9 cellular contexts compared by ENCODE assay signal in the genomic region with DNA sequence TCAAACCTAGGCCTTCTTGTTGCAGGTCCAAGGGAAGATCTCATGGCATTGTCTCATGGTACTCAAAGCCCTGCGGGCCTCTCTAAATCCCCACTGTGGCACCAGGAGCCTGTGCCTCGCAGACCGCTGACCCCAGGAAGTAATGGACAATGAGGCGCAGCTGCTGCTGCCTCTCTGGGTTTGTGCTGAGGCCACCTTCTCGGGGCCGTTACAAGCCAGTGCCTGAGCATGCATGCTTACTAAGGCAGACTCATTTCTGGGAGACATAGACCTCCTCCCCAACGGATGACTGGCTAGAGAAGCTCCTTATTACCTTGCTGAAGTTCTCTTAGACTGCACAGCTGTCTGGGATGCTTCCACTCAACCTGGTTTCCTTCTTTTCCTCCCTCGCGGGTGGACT. TPM values are rescaled to one million over a fixed set of nuclear protein-coding genes. Genes with fewer than 3 reads are reported as not detected.
DNase-seq lines count a peak whose midpoint lies in the region; ATAC-seq and TF ChIP-seq lines count a peak whose summit lies in the region.
"Had no signal": no experiment of that assay in that cellular context is flagged by ENCODE, and none has a peak within 500 bp of the region (broad histone marks: within the 10 kb centered on the region; RNA-seq: fewer than 3 reads in every experiment).

No MANE protein-coding gene starts in this region.

- in situ Hi-C loops in GM23248 (cut with MboI), result no loop called here

- H3K4me1 ChIP-seq in GM23248 (ENCODE audit: insufficient read depth) (peaks cover 13% of the 10 kb centered on the region), adipocyte (ENCODE audit: control insufficient read depth, insufficient read depth, low read length) (peaks cover 19% of the 10 kb centered on the region), iPS-20b (ENCODE audit: insufficient read depth, low read length) (peaks cover 6% of the 10 kb centered on the region), sigmoid colon (peaks cover 0 to 36% (median 18%) of the 10 kb centered on the region in 4 donors)

- peak overlapping the region; percentile 99 for H3K4me2 ChIP-seq in GM23248 (ENCODE audit: unreplicated experiment)

- ATAC-seq in GM21786 (IDR thresholded peaks at IDR 0.05; ENCODE audit: unreplicated experiment), result no peak

- TF ChIP-seq POLR2A in sigmoid colon (IDR thresholded peaks at IDR 0.05), result no peak

- H3K36me3 ChIP-seq in GM23248 (ENCODE audit: low read depth) (no peaks in the 10 kb centered on the region), adipocyte (ENCODE audit: control insufficient read depth, insufficient read depth, low read length, severe bottlenecking) (no peaks in the 10 kb centered on the region), iPS-20b (ENCODE audit: insufficient read depth, low read depth, low read length) (peaks cover 6% of the 10 kb centered on the region), sigmoid colon (no peaks in the 10 kb centered on the region)

- DNase-seq in GM23248, result peak; percentile 46
- DNase-seq in adipocyte (ENCODE audit: low read depth), result no peak
- no peak for DNase-seq in sigmoid colon
- DNase-seq in activated effector memory CD4-positive, alpha-beta T cell treated with anti-CD3 and anti-CD28 coated beads, Interleukin-2, amount 50 U/mL, for 16 hours, result no peak
- no peak for DNase-seq in immature natural killer cell
- no peak for DNase-seq in stimulated activated CD4-positive, alpha-beta T cell treated with anti-CD3 and anti-CD28 coated beads, Interleukin-15, amount 100 ng/mL, for 24 hours
- DNase-seq: NCI-H2081 treated with DMSO at 0.1 percent for 48 hours had no signal

- intact Hi-C loops in sigmoid colon (cut with DNase I), result loop anchor here (2.0 to 10.0 kb wide), 7 partner anchors 22 to 651 kb away; partner anchors contain the start of genes MANBA, NFKB1, SLC9B1 and SLC9B2

- H3K9me3 ChIP-seq in GM23248 (ENCODE audit: low read depth) (no peaks in the 10 kb centered on the region), adipocyte (ENCODE audit: control insufficient read depth, low read length) (no peaks in the 10 kb centered on the region), iPS-20b (ENCODE audit: insufficient read depth, low read depth, low read length) (no peaks in the 10 kb centered on the region), sigmoid colon (no peaks in the 10 kb centered on the region)

- peak overlapping the region; percentile 92 for H2AFZ ChIP-seq in GM23248

- peak overlapping the region in 1 of 5 donors; percentile 87 for H3K4me3 Mint-ChIP-seq in immature natural killer cell

- no peaks in the 10 kb centered on the region for H3K9me3 Mint-ChIP-seq in immature natural killer cell

- no peaks in the 10 kb centered on the region for H3K9me2 ChIP-seq in GM23248 (ENCODE audit: insufficient read depth)

- peaks cover 35% of the 10 kb centered on the region for H3K79me2 ChIP-seq in GM23248 (ENCODE audit: insufficient read depth)

- H3K27ac ChIP-seq in GM23248 (peak overlapping the region; percentile 87), iPS-20b (ENCODE audit: low read length) (no peak overlapping the region), sigmoid colon (peak overlapping the region; percentile 18 to 71 (median 60))

- H3K27me3 Mint-ChIP-seq in immature natural killer cell (ENCODE audit: low read depth in 3 of 3), result no peaks in the 10 kb centered on the region

- no peak for TF ChIP-seq CTCF in sigmoid colon (IDR thresholded peaks at IDR 0.05)

- no peaks in the 10 kb centered on the region for H4K20me1 ChIP-seq in GM23248 (ENCODE audit: insufficient read depth)

- H3K9ac ChIP-seq in GM23248 (peak overlapping the region; percentile 89), adipocyte (ENCODE audit: low read length) (peak overlapping the region; percentile 92), iPS-20b (ENCODE audit: low read depth, low read length) (no peak overlapping the region)

- H3F3A ChIP-seq in GM23248 (ENCODE audit: insufficient read depth), result peaks cover 14% of the 10 kb centered on the region; the same call in 1 of the 2 replicates

- H3K4me1 Mint-ChIP-seq in immature natural killer cell, result peaks cover 12 to 20% of the 10 kb centered on the region in 2 donors

- no peak for TF ChIP-seq EP300 in sigmoid colon (IDR thresholded peaks at IDR 0.05)

- H3K4me3 ChIP-seq in GM23248, result peak overlapping the region; percentile 87
- peak overlapping the region; percentile 91 for H3K4me3 ChIP-seq in adipocyte (ENCODE audit: low read length)
- 0 out of 2 replicates have a peak overlapping the region, but pooled peaks have one; percentile 85 for H3K4me3 ChIP-seq in iPS-20b (ENCODE audit: low read length)
- peak overlapping the region; percentile 21 to 51 (median 44) for H3K4me3 ChIP-seq in sigmoid colon

- 49 to 50% methylated on average over 9 of the region's 9 CpGs for WGBS in GM23248 (ENCODE audit: low coverage in 1 of 2, low lambda C conversion rate in 2 of 2, missing lambda C conversion rate in 2 of 2), 2 experiments
- WGBS in sigmoid colon, 2 donors, result 79 to 83% methylated on average over 9 of the region's 9 CpGs

- H3K36me3 Mint-ChIP-seq in immature natural killer cell, result no peaks in the 10 kb centered on the region

- H3K27ac Mint-ChIP-seq in immature natural killer cell, result no peak overlapping the region

- H3K27me3 ChIP-seq in GM23248 (replicated peaks; ENCODE audit: insufficient read depth) (no peaks in the 10 kb centered on the region), adipocyte (replicated peaks; ENCODE audit: control insufficient read depth, insufficient read depth, low read length) (no peaks in the 10 kb centered on the region), iPS-20b (ENCODE audit: insufficient read depth, low read length) (no peaks in the 10 kb centered on the region), sigmoid colon (no peaks in the 10 kb centered on the region)

RNA-seq across cellular contexts. Expression of gene BDH2, which starts 1.3 kb away (rescaled TPM):
- 57.9 and 63.0 TPM in 2 replicates for total RNA-seq in GM23248 (2014; rRNA removed; shearing (Covaris generic))
- 64.9 and 71.1 TPM in 2 replicates for polyA plus RNA-seq in GM23248 (2016; fragmentation: Nextera tagmentation; extraction: Ambion mirVana)
- total RNA-seq in sigmoid colon, result 10 to 100 TPM; 47.6 to 54.0 (median 50.2) TPM
- 10 to 100 TPM; 31.7 to 62.7 (median 56.5) TPM for polyA plus RNA-seq in sigmoid colon
- polyA plus RNA-seq in immature natural killer cell, result 10 to 100 TPM; 31.0 to 37.1 (median 36.4) TPM

RNA-seq across cellular contexts. Expression of gene SLC9B2, which starts 21.8 kb away (rescaled TPM):
- total RNA-seq in GM23248 (2014; rRNA removed; shearing (Covaris generic)), result 17.5 and 30.9 TPM in 2 replicates
- polyA plus RNA-seq in GM23248 (2016; fragmentation: Nextera tagmentation; extraction: Ambion mirVana) (23.6 and 23.7 TPM in 2 replicates), sigmoid colon (1 to 10 TPM; 1.4 to 5.4 (median 5.0) TPM), immature natural killer cell (10 to 100 TPM in 1 of 3 donors, 1 to 10 TPM in 2; 8.9 to 15.7 (median 9.8) TPM)
- 10 to 100 TPM; 10.3 to 40.9 (median 17.1) TPM for total RNA-seq in sigmoid colon
